14 cellular contexts compared by ENCODE assay signal in the genomic region with DNA sequence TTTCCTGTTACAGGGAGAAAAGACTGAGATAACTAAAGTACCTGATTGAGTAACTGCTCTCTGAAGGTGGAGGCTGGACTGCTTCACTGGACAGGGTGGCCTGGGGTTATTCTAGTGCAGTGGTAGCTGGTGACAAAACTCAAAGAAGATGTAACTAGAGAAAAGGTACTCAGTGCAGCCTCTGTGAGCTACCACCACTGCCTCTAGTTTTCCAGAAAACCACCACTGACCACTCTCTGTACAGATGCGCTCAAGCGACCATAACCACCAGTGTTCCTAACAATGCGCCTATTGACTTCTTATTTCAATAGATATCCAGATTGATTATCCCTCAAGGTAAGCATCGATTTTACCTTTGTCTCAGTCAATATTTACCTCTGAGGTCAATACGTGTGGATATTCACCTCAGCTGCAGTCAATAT.
"Had no signal": no experiment of that assay in that cellular context is flagged by ENCODE, and none has a peak within 500 bp of the region (broad histone marks: within the 10 kb centered on the region; RNA-seq: fewer than 3 reads in every experiment).

No MANE protein-coding gene starts in this region.

- H3K27ac ChIP-seq: epithelial cell of prostate, esophagus muscularis mucosa, gastrocnemius medialis, lower lobe of right lung, stomach, thoracic aorta, transverse colon had no signal

- H3K27me3 ChIP-seq: esophagus muscularis mucosa, gastrocnemius medialis, stomach, transverse colon had no signal

- DNase-seq: effector memory CD8-positive, alpha-beta T cell; gastrocnemius medialis; lower lobe of right lung; natural killer cell; posterior cingulate gyrus; small intestine; stimulated activated CD4-positive, alpha-beta T cell treated with anti-CD3 and anti-CD28 coated beads, Interleukin-12 subunit alpha, Interleukin-12 subunit beta, amount 100 ng/mL, for 4 hours; stimulated activated naive CD4-positive, alpha-beta T cell; stomach; substantia nigra; transverse colon had no signal

- H3K4me1 ChIP-seq: esophagus muscularis mucosa, lower lobe of right lung, stomach, transverse colon had no signal

- H3K9me3 ChIP-seq: esophagus muscularis mucosa, gastrocnemius medialis, lower lobe of right lung, stomach, thoracic aorta, transverse colon had no signal

- H3K36me3 ChIP-seq: esophagus muscularis mucosa, gastrocnemius medialis, lower lobe of right lung, stomach, thoracic aorta, transverse colon had no signal

- H3K4me3 ChIP-seq: esophagus muscularis mucosa, gastrocnemius medialis, lower lobe of right lung, stomach, thoracic aorta, transverse colon had no signal

- ATAC-seq: effector memory CD8-positive, alpha-beta T cell; gastrocnemius medialis; lower lobe of right lung; natural killer cell had no signal
